ENCODE assay signal across 20 cellular contexts in genomic region chr2:21261591-21261990, GRCh38.
A peak's percentile ranks its signal among the peaks of the same experiment; 100 is the strongest.
DNase-seq lines count a peak whose midpoint lies in the region; TF ChIP-seq lines count a peak whose summit lies in the region.
"Had no signal": no experiment of that assay in that cellular context is flagged by ENCODE, and none has a peak within 500 bp of the region (broad histone marks: within the 10 kb centered on the region; RNA-seq: fewer than 3 reads in every experiment).

No MANE protein-coding gene starts in this region.

- H3K27me3 Mint-ChIP-seq in nephron (ENCODE audit: low read depth) = peaks cover 41% of the 10 kb centered on the region
- H3K27me3 Mint-ChIP-seq: B cell; CD4-positive, alpha-beta memory T cell had no signal

- no peaks in the 10 kb centered on the region for H3K36me3 Mint-ChIP-seq in nephron (ENCODE audit: low read depth)
- H3K36me3 Mint-ChIP-seq: CD4-positive, alpha-beta memory T cell had no signal

- H3K27ac ChIP-seq in cingulate gyrus (ENCODE audit: low read depth, low read length) (peak overlapping the region; percentile 98), temporal lobe (ENCODE audit: low read depth, low read length) (peak overlapping the region; percentile 99)
- H3K27ac ChIP-seq: 22Rv1 had no signal

- no peaks in the 10 kb centered on the region for H3K9me3 Mint-ChIP-seq in nephron

- DNase-seq in DMS 273 (lab: John Stamatoyannopoulos, UW; ENCODE audit: unreplicated experiment) = peak; percentile 50
- DNase-seq in DMS 273 treated with DMSO at 0.1 percent for 48 hours (lab: John Stamatoyannopoulos, UW) = no peak
- no peak for DNase-seq in cerebellar cortex (ENCODE audit: low spot score)
- DNase-seq in activated T-cell treated with anti-CD3 and anti-CD28 coated beads for 4 hours = no peak
- no peak for DNase-seq in activated CD4-positive, alpha-beta T cell treated with anti-CD3 and anti-CD28 coated beads for 48 hours
- DNase-seq: CD4-positive, alpha-beta memory T cell; DMS79 treated with DMSO at 0.1 percent for 48 hours; IMR-90; Kasumi-1; MM.1S; NCI-H1092 treated with DMSO at 0.1 percent for 48 hours; NCI-H1694; NCI-H2107; NCI-H446; NCI-H69 had no signal

- peak overlapping the region; percentile 6 to 32 (median 17) for H3K27ac Mint-ChIP-seq in nephron
- H3K27ac Mint-ChIP-seq: B cell; CD4-positive, alpha-beta memory T cell had no signal

- no peak for TF ChIP-seq CTCF in nephron (IDR thresholded peaks at IDR 0.05; ENCODE audit: unreplicated experiment in 3 of 3)

- H3K4me3 Mint-ChIP-seq in nephron = no peak overlapping the region
- H3K4me3 Mint-ChIP-seq: B cell; CD4-positive, alpha-beta memory T cell had no signal

- H3K4me1 Mint-ChIP-seq in nephron = peaks cover 39% of the 10 kb centered on the region
- H3K4me1 Mint-ChIP-seq: B cell; CD4-positive, alpha-beta memory T cell had no signal
